ENCODE assay signal across 28 cellular contexts in genomic region chr20:61718361-61718760, GRCh38.
DNase-seq lines count a peak whose midpoint lies in the region; ATAC-seq, FAIRE-seq and TF ChIP-seq lines count a peak whose summit lies in the region.
"Had no signal": no experiment of that assay in that cellular context is flagged by ENCODE, and none has a peak within 500 bp of the region (broad histone marks: within the 10 kb centered on the region; RNA-seq: fewer than 3 reads in every experiment).

No MANE protein-coding gene starts in this region.

- no peaks in the 10 kb centered on the region for H4K20me1 ChIP-seq in HepG2 (ENCODE audit: insufficient read depth, low read length)

- ATAC-seq in activated CD8-positive, alpha-beta T cell treated with anti-CD3 and anti-CD28 coated beads for 36 hours: no peak
- no peak for ATAC-seq in activated CD8-positive, alpha-beta T cell treated with anti-CD3 and anti-CD28 coated beads, Interleukin-2, amount 10 ng/mL, durations not matched to agents 7 days and 5 days
- ATAC-seq in activated naive CD8-positive, alpha-beta T cell treated with anti-CD3 and anti-CD28 coated beads, Interleukin-2, amount 10 ng/mL, durations not matched to agents 7 days and 5 days (ENCODE audit: low read depth): no peak
- peak; percentile 16; the same call in 1 of the 3 replicates for ATAC-seq in HepG2
- ATAC-seq in CD4-positive, alpha-beta T cell (ENCODE audit: poor library complexity): no peak
- ATAC-seq: activated CD4-positive, alpha-beta T cell treated with anti-CD3 and anti-CD28 coated beads for 36 hours; gastrocnemius medialis; left colon; mucosa of descending colon had no signal

- no peaks in the 10 kb centered on the region for H3K36me3 Mint-ChIP-seq in activated CD8-positive, alpha-beta T cell treated with anti-CD3 and anti-CD28 coated beads for 36 hours (ENCODE audit: low read depth)
- peaks cover 3% of the 10 kb centered on the region for H3K36me3 Mint-ChIP-seq in activated CD8-positive, alpha-beta T cell treated with anti-CD3 and anti-CD28 coated beads, Interleukin-2, amount 10 ng/mL, durations not matched to agents 7 days and 5 days (ENCODE audit: low read depth)
- peaks cover 4% of the 10 kb centered on the region for H3K36me3 Mint-ChIP-seq in activated naive CD8-positive, alpha-beta T cell treated with anti-CD3 and anti-CD28 coated beads, Interleukin-2, amount 10 ng/mL, durations not matched to agents 7 days and 5 days
- no peaks in the 10 kb centered on the region for H3K36me3 Mint-ChIP-seq in CD4-positive, alpha-beta T cell (ENCODE audit: low read depth)
- peaks cover 5% of the 10 kb centered on the region for H3K36me3 Mint-ChIP-seq in T-helper 2 cell treated with Interferon-gamma antibody and Interleukin-4, amounts not matched to agents 5 μg/mL and 100 μg/mL, for 36 hours (ENCODE audit: low read depth)

- TF ChIP-seq EP300 in HepG2 (IDR thresholded peaks at IDR 0.05; ENCODE audit: low read depth in 2 of 2, low read length in 2 of 2) (no peak), HepG2 (CRISPR knock-in tag; IDR thresholded peaks at IDR 0.05; ENCODE audit: borderline replicate concordance) (no peak)

- H3K9me3 ChIP-seq in HepG2 (ENCODE audit: low read length): peaks cover 26% of the 10 kb centered on the region
- H3K9me3 ChIP-seq in CD4-positive, alpha-beta T cell (ENCODE audit: control insufficient read depth, low read length): peaks cover 6% of the 10 kb centered on the region
- H3K9me3 ChIP-seq: gastrocnemius medialis, thyroid gland, vagina had no signal

- no peak for TF ChIP-seq POLR2A in HepG2 (IDR thresholded peaks at IDR 0.05; ENCODE audit: insufficient read depth in 1 of 2, low read depth in 2 of 2, low read length in 2 of 2)

- H3K4me1 ChIP-seq in HepG2 (ENCODE audit: insufficient read depth, low read length): no peaks in the 10 kb centered on the region
- H3K4me1 ChIP-seq: gastrocnemius medialis, parathyroid adenoma, Peyer's patch, thyroid gland, vagina had no signal

- FAIRE-seq in HepG2 (lab: Jason Lieb, UNC): no peak
- FAIRE-seq: endothelial cell of umbilical vein, small intestine had no signal

- no peak overlapping the region for H3K27ac ChIP-seq in HepG2 (ENCODE audit: extremely low read length, insufficient read depth, low read length)
- no peak overlapping the region for H3K27ac ChIP-seq in CD4-positive, alpha-beta T cell (ENCODE audit: low read depth, low read length)
- H3K27ac ChIP-seq: C4-2B, gastrocnemius medialis, parathyroid adenoma, Peyer's patch, thyroid gland, vagina, VCaP had no signal

- no peak for DNase-seq in activated CD8-positive, alpha-beta T cell treated with anti-CD3 and anti-CD28 coated beads for 36 hours
- no peak for DNase-seq in activated CD8-positive, alpha-beta T cell treated with anti-CD3 and anti-CD28 coated beads, Interleukin-2, amount 10 ng/mL, durations not matched to agents 7 days and 5 days
- peak; percentile 75 for DNase-seq in DMS79 treated with DMSO at 0.1 percent for 48 hours (lab: John Stamatoyannopoulos, UW)
- no peak for DNase-seq in activated naive CD8-positive, alpha-beta T cell treated with anti-CD3 and anti-CD28 coated beads, Interleukin-2, amount 10 ng/mL, durations not matched to agents 7 days and 5 days
- no peak for DNase-seq in HepG2 (ENCODE audit: low spot score)
- DNase-seq in CD4-positive, alpha-beta T cell: no peak
- DNase-seq in T-helper 2 cell treated with Interferon-gamma antibody and Interleukin-4, amounts not matched to agents 5 μg/mL and 100 μg/mL, for 36 hours (ENCODE audit: low spot score): no peak
- no peak for DNase-seq in NCI-H1436 (lab: John Stamatoyannopoulos, UW)
- DNase-seq: activated CD4-positive, alpha-beta T cell treated with anti-CD3 and anti-CD28 coated beads for 36 hours; activated T-cell treated with anti-CD3 and anti-CD28 coated beads, Interleukin-2, amount 50 U/mL, for 24 hours; amniotic stem cell; gastrocnemius medialis; H9; left colon; mucosa of descending colon; NCI-H146; NCI-H2107; NCI-H748 treated with DMSO at 0.1 percent for 48 hours; Peyer's patch; small intestine; SW 1271; T1000; thyroid gland had no signal

- no peaks in the 10 kb centered on the region for H3K36me3 ChIP-seq in HepG2 (replicated peaks in 1 of 2; ENCODE audit: control insufficient read depth in 1 of 2, insufficient read depth in 2 of 2, low read length in 2 of 2)
- H3K36me3 ChIP-seq: gastrocnemius medialis, Peyer's patch, thyroid gland, vagina had no signal

- H3K27me3 Mint-ChIP-seq in activated CD8-positive, alpha-beta T cell treated with anti-CD3 and anti-CD28 coated beads for 36 hours: no peaks in the 10 kb centered on the region
- no peaks in the 10 kb centered on the region for H3K27me3 Mint-ChIP-seq in activated CD8-positive, alpha-beta T cell treated with anti-CD3 and anti-CD28 coated beads, Interleukin-2, amount 10 ng/mL, durations not matched to agents 7 days and 5 days (ENCODE audit: low read depth)
- H3K27me3 Mint-ChIP-seq in activated naive CD8-positive, alpha-beta T cell treated with anti-CD3 and anti-CD28 coated beads, Interleukin-2, amount 10 ng/mL, durations not matched to agents 7 days and 5 days: no peaks in the 10 kb centered on the region
- no peaks in the 10 kb centered on the region for H3K27me3 Mint-ChIP-seq in CD4-positive, alpha-beta T cell
- peaks cover 2% of the 10 kb centered on the region for H3K27me3 Mint-ChIP-seq in T-helper 2 cell treated with Interferon-gamma antibody and Interleukin-4, amounts not matched to agents 5 μg/mL and 100 μg/mL, for 36 hours (ENCODE audit: low read depth)
- H3K27me3 Mint-ChIP-seq: activated CD4-positive, alpha-beta T cell treated with anti-CD3 and anti-CD28 coated beads for 36 hours; activated T-cell treated with anti-CD3 and anti-CD28 coated beads, Interleukin-2, amount 50 U/mL, for 24 hours had no signal

- no peak overlapping the region for H3K4me2 ChIP-seq in HepG2 (ENCODE audit: low read depth, low read length)

- no peak overlapping the region for H3K9ac ChIP-seq in HepG2 (ENCODE audit: insufficient read depth, low read depth, low read length)
- H3K9ac ChIP-seq: parathyroid adenoma had no signal

- H2AFZ ChIP-seq in HepG2 (ENCODE audit: low read length): no peak overlapping the region
- H2AFZ ChIP-seq: parathyroid adenoma had no signal

- H3K79me2 ChIP-seq in HepG2 (ENCODE audit: insufficient read depth, low read length): no peaks in the 10 kb centered on the region
- H3K79me2 ChIP-seq: parathyroid adenoma had no signal

- BruUV-seq in HepG2 (replicated peaks; lab: Mats Ljungman, UMichigan): no TSS peak

- POLR2A ChIA-PET in activated CD8-positive, alpha-beta T cell treated with anti-CD3 and anti-CD28 coated beads for 36 hours (lab: Charles Lee): no interaction called here
- POLR2A ChIA-PET in activated CD8-positive, alpha-beta T cell treated with anti-CD3 and anti-CD28 coated beads, Interleukin-2, amount 10 ng/mL, durations not matched to agents 7 days and 5 days (lab: Charles Lee): no interaction called here
- POLR2A ChIA-PET in activated naive CD8-positive, alpha-beta T cell treated with anti-CD3 and anti-CD28 coated beads, Interleukin-2, amount 10 ng/mL, durations not matched to agents 7 days and 5 days (lab: Charles Lee): no interaction called here
- POLR2A ChIA-PET in HepG2 (lab: Yijun Ruan, JAX): no interaction called here
- POLR2A ChIA-PET in CD4-positive, alpha-beta T cell (lab: Charles Lee): no interaction called here

- CTCF ChIA-PET in activated CD8-positive, alpha-beta T cell treated with anti-CD3 and anti-CD28 coated beads for 36 hours (lab: Charles Lee): no interaction called here
- CTCF ChIA-PET in activated CD8-positive, alpha-beta T cell treated with anti-CD3 and anti-CD28 coated beads, Interleukin-2, amount 10 ng/mL, durations not matched to agents 7 days and 5 days (lab: Charles Lee): no interaction called here
- CTCF ChIA-PET in HepG2 (lab: Yijun Ruan, JAX; ENCODE audit: low intra/inter-chr PET ratio, low total read pairs): no interaction called here
- CTCF ChIA-PET in CD4-positive, alpha-beta T cell (lab: Charles Lee): no interaction called here

- intact Hi-C loops in activated CD8-positive, alpha-beta T cell treated with anti-CD3 and anti-CD28 coated beads for 36 hours (cut with micrococcal nuclease): no loop called here
- intact Hi-C loops in HepG2 (cut with micrococcal nuclease; ENCODE audit: unreplicated experiment): no loop called here
- intact Hi-C loops in CD4-positive, alpha-beta T cell (cut with DNase I, micrococcal nuclease): no loop called here

- H3K9me3 Mint-ChIP-seq in activated CD8-positive, alpha-beta T cell treated with anti-CD3 and anti-CD28 coated beads for 36 hours: peaks cover 1% of the 10 kb centered on the region
- peaks cover 5% of the 10 kb centered on the region for H3K9me3 Mint-ChIP-seq in activated CD8-positive, alpha-beta T cell treated with anti-CD3 and anti-CD28 coated beads, Interleukin-2, amount 10 ng/mL, durations not matched to agents 7 days and 5 days (ENCODE audit: insufficient read depth)
- no peaks in the 10 kb centered on the region for H3K9me3 Mint-ChIP-seq in activated naive CD8-positive, alpha-beta T cell treated with anti-CD3 and anti-CD28 coated beads, Interleukin-2, amount 10 ng/mL, durations not matched to agents 7 days and 5 days
- no peaks in the 10 kb centered on the region for H3K9me3 Mint-ChIP-seq in CD4-positive, alpha-beta T cell
- peaks cover 7% of the 10 kb centered on the region for H3K9me3 Mint-ChIP-seq in T-helper 2 cell treated with Interferon-gamma antibody and Interleukin-4, amounts not matched to agents 5 μg/mL and 100 μg/mL, for 36 hours
- H3K9me3 Mint-ChIP-seq: activated T-cell treated with anti-CD3 and anti-CD28 coated beads, Interleukin-2, amount 50 U/mL, for 24 hours had no signal

- no peak overlapping the region for H3K4me3 ChIP-seq in HepG2 (replicated peaks in 1 of 3; ENCODE audit: insufficient read depth in 1 of 3, low read depth in 2 of 3, low read length in 3 of 3)
- H3K4me3 ChIP-seq: gastrocnemius medialis, mucosa of descending colon, thyroid gland, vagina had no signal

- H3K27ac Mint-ChIP-seq in activated CD8-positive, alpha-beta T cell treated with anti-CD3 and anti-CD28 coated beads for 36 hours: no peak overlapping the region
- H3K27ac Mint-ChIP-seq in activated CD8-positive, alpha-beta T cell treated with anti-CD3 and anti-CD28 coated beads, Interleukin-2, amount 10 ng/mL, durations not matched to agents 7 days and 5 days: no peak overlapping the region
- peak overlapping the region; percentile 87 for H3K27ac Mint-ChIP-seq in activated naive CD8-positive, alpha-beta T cell treated with anti-CD3 and anti-CD28 coated beads, Interleukin-2, amount 10 ng/mL, durations not matched to agents 7 days and 5 days
- H3K27ac Mint-ChIP-seq in CD4-positive, alpha-beta T cell: no peak overlapping the region
- H3K27ac Mint-ChIP-seq in T-helper 2 cell treated with Interferon-gamma antibody and Interleukin-4, amounts not matched to agents 5 μg/mL and 100 μg/mL, for 36 hours: no peak overlapping the region
- H3K27ac Mint-ChIP-seq: activated T-cell treated with anti-CD3 and anti-CD28 coated beads, Interleukin-2, amount 50 U/mL, for 24 hours had no signal

- in situ Hi-C loops in HepG2 (cut with HindIII; ENCODE audit: extremely low pct_ligation_motif_present, low pct_unique_long_range_greater_than_20kb): no loop called here

- peaks cover 0 to 48% of the 10 kb centered on the region in 2 experiments; a peak in 3 of 5 replicates for H3K27me3 ChIP-seq in HepG2 (ENCODE audit: control insufficient read depth in 1 of 2, insufficient read depth in 2 of 2, low read length in 2 of 2)
- no peaks in the 10 kb centered on the region for H3K27me3 ChIP-seq in CD4-positive, alpha-beta T cell (ENCODE audit: control insufficient read depth, insufficient read depth, low read length)
- H3K27me3 ChIP-seq: Peyer's patch, thyroid gland, vagina had no signal

- peak overlapping the region; percentile 78 for H3K4me3 Mint-ChIP-seq in activated CD8-positive, alpha-beta T cell treated with anti-CD3 and anti-CD28 coated beads for 36 hours
- H3K4me3 Mint-ChIP-seq in activated CD8-positive, alpha-beta T cell treated with anti-CD3 and anti-CD28 coated beads, Interleukin-2, amount 10 ng/mL, durations not matched to agents 7 days and 5 days: no peak overlapping the region
- peak overlapping the region; percentile 77 for H3K4me3 Mint-ChIP-seq in activated naive CD8-positive, alpha-beta T cell treated with anti-CD3 and anti-CD28 coated beads, Interleukin-2, amount 10 ng/mL, durations not matched to agents 7 days and 5 days
- no peak overlapping the region for H3K4me3 Mint-ChIP-seq in CD4-positive, alpha-beta T cell
- no peak overlapping the region for H3K4me3 Mint-ChIP-seq in T-helper 2 cell treated with Interferon-gamma antibody and Interleukin-4, amounts not matched to agents 5 μg/mL and 100 μg/mL, for 36 hours
- H3K4me3 Mint-ChIP-seq: activated CD4-positive, alpha-beta T cell treated with anti-CD3 and anti-CD28 coated beads for 36 hours; H9 had no signal

- no peak for TF ChIP-seq CTCF in activated CD8-positive, alpha-beta T cell treated with anti-CD3 and anti-CD28 coated beads for 36 hours (IDR thresholded peaks at IDR 0.05)
- TF ChIP-seq CTCF in HepG2 (CRISPR knock-in tag; IDR thresholded peaks at IDR 0.05): no peak
- TF ChIP-seq CTCF in CD4-positive, alpha-beta T cell (IDR thresholded peaks at IDR 0.05): no peak

- no peak for TF ChIP-seq RAD21 in HepG2 (CRISPR knock-in tag; IDR thresholded peaks at IDR 0.05)

- WGBS in HepG2 (ENCODE audit: low lambda C conversion rate): 0% methylated on average over 7 of the region's 7 CpGs

- peaks cover 20% of the 10 kb centered on the region for H3K4me1 Mint-ChIP-seq in activated CD8-positive, alpha-beta T cell treated with anti-CD3 and anti-CD28 coated beads for 36 hours (ENCODE audit: low read depth)
- peaks cover 13% of the 10 kb centered on the region for H3K4me1 Mint-ChIP-seq in activated CD8-positive, alpha-beta T cell treated with anti-CD3 and anti-CD28 coated beads, Interleukin-2, amount 10 ng/mL, durations not matched to agents 7 days and 5 days (ENCODE audit: low read depth)
- H3K4me1 Mint-ChIP-seq in activated naive CD8-positive, alpha-beta T cell treated with anti-CD3 and anti-CD28 coated beads, Interleukin-2, amount 10 ng/mL, durations not matched to agents 7 days and 5 days: peaks cover 10% of the 10 kb centered on the region
- peaks cover 10% of the 10 kb centered on the region for H3K4me1 Mint-ChIP-seq in CD4-positive, alpha-beta T cell (ENCODE audit: low read depth)
- H3K4me1 Mint-ChIP-seq in T-helper 2 cell treated with Interferon-gamma antibody and Interleukin-4, amounts not matched to agents 5 μg/mL and 100 μg/mL, for 36 hours (ENCODE audit: low read depth): peaks cover 9% of the 10 kb centered on the region

Comparison
In these comparisons a context has a peak if more than half of its experiments do, and no peak if none do; other contexts are left out.
1. H3K4me3 Mint-ChIP-seq: peak in activated CD8-positive, alpha-beta T cell treated with anti-CD3 and anti-CD28 coated beads for 36 hours (single experiment) and activated naive CD8-positive, alpha-beta T cell treated with anti-CD3 and anti-CD28 coated beads, Interleukin-2, amount 10 ng/mL, durations not matched to agents 7 days and 5 days (single experiment); none in activated CD8-positive, alpha-beta T cell treated with anti-CD3 and anti-CD28 coated beads, Interleukin-2, amount 10 ng/mL, durations not matched to agents 7 days and 5 days (single experiment), CD4-positive, alpha-beta T cell (single experiment) and T-helper 2 cell treated with Interferon-gamma antibody and Interleukin-4, amounts not matched to agents 5 μg/mL and 100 μg/mL, for 36 hours (single experiment).